ENCODE assay signal across 8 cellular contexts in genomic region chr2:85327757-85328617, GRCh38. TPM values are rescaled to one million over a fixed set of nuclear protein-coding genes. Genes with fewer than 3 reads are reported as not detected.
DNase-seq lines count a peak whose midpoint lies in the region; TF ChIP-seq lines count a peak whose summit lies in the region.

TGOLN2 (minus strand) TSS chr2:85327989; CDS start chr2:85327962, 27 bp downstream.

- DNase-seq in COLO668 (lab: John Stamatoyannopoulos, UW; ENCODE audit: unreplicated experiment) (peak; percentile 96), GM20000 (ENCODE audit: low spot score) (peak; percentile 94), HT-29 (ENCODE audit: low spot score) (peak; percentile 95), lung microvascular endothelial cell (ENCODE audit: low read depth in 2 of 2) (peak; percentile 88 to 93)
- DNase-seq in NK-92 treated with Interleukin-12 subunit alpha and Interleukin-12 subunit beta, amount 100 ng/mL, for 24 hours (lab: John Stamatoyannopoulos, UW) = peak; percentile 86
- DNase-seq in activated CD8-positive, alpha-beta memory T cell treated with anti-CD3 and anti-CD28 coated beads for 24 hours = peak; percentile 96
- peak; percentile 88 for DNase-seq in effector CD8-positive, alpha-beta T cell (lab: John Stamatoyannopoulos, UW)
- peak; percentile 84 to 90 (median 87) for DNase-seq in stimulated activated CD4-positive, alpha-beta T cell treated with anti-CD3 and anti-CD28 coated beads, TNF-alpha, amount 100 ng/mL, for 4 hours (ENCODE audit: low read depth in 3 of 3)

- TF ChIP-seq CTCF in GM20000 (IDR thresholded peaks at IDR 0.05; ENCODE audit: extremely low read depth, missing control alignments) = no peak

RNA-seq across cellular contexts. Expression of gene TGOLN2, which starts in this region (rescaled TPM):
- total RNA-seq in HT-29 (2014; rRNA removed; shearing (Covaris generic)) = 121 and 133 TPM in 2 replicates
- 50.1 and 62.7 TPM in 2 replicates for total RNA-seq in lung microvascular endothelial cell

Comparison
In these comparisons a context has a peak if more than half of its experiments do, and no peak if none do; other contexts are left out.
1. Peak in every context shown above with its lines: DNase-seq.